In genomic region chr15:101293122-101293521, GRCh38 we compare ENCODE assay signal across 8 cellular contexts. TPM values are rescaled to one million over a fixed set of nuclear protein-coding genes. Genes with fewer than 3 reads are reported as not detected.
DNase-seq lines count a peak whose midpoint lies in the region; ATAC-seq, FAIRE-seq and TF ChIP-seq lines count a peak whose summit lies in the region.

No MANE protein-coding gene starts in this region.

- 55 to 67% (median 61%) methylated on average over 10 of the region's 10 CpGs for WGBS in small intestine, 3 donors

- H3K27ac ChIP-seq in CD8-positive, alpha-beta T cell (ENCODE audit: low read depth, low read length), result no peak overlapping the region
- H3K27ac ChIP-seq in KMS-11 (no peak overlapping the region; the same call in 1 of the 2 replicates), small intestine (ENCODE audit: low read depth in 1 of 2, low read length in 1 of 2) (no peak overlapping the region)

- H3K27ac Mint-ChIP-seq in CD8-positive, alpha-beta T cell, result peak overlapping the region; percentile 96
- H3K27ac Mint-ChIP-seq in natural killer cell, result peak overlapping the region; percentile 90 to 92

- H3K9me3 ChIP-seq in CD8-positive, alpha-beta T cell (ENCODE audit: low read length), result no peaks in the 10 kb centered on the region
- H3K9me3 ChIP-seq in small intestine (ENCODE audit: control insufficient read depth, low read depth), result no peaks in the 10 kb centered on the region

- DNase-seq in CD8-positive, alpha-beta T cell, result no peak
- DNase-seq in cardiac fibroblast (ENCODE audit: low read depth in 2 of 2), result peak in 1 of 2 donors; percentile 5
- DNase-seq in natural killer cell, result no peak
- no peak for DNase-seq in NCI-H1092 (lab: John Stamatoyannopoulos, UW)
- no peak for DNase-seq in small intestine
- DNase-seq in iPS-NIHi7 (ENCODE audit: extremely low spot score), result no peak

- H3K9ac ChIP-seq in KMS-11, result no peak overlapping the region

- ATAC-seq in CD8-positive, alpha-beta T cell, result no peak
- ATAC-seq in natural killer cell (no peak), HG03378 (IDR thresholded peaks at IDR 0.05; ENCODE audit: unreplicated experiment) (no peak)

- intact Hi-C loops in CD8-positive, alpha-beta T cell (cut with DNase I, micrococcal nuclease), result loop anchor here (5.0 to 10.0 kb wide), 3 partner anchors 948 to 1561 kb away; partner anchors contain the start of genes LYSMD4 (in 2 of the 2) and ADAMTS17 (in 1 of the 2)
- intact Hi-C loops in natural killer cell (cut with micrococcal nuclease), result no loop called here

- H3K79me2 ChIP-seq in KMS-11 (ENCODE audit: insufficient read depth, low read depth), result peaks cover 66% of the 10 kb centered on the region

- H3K4me1 ChIP-seq in CD8-positive, alpha-beta T cell (ENCODE audit: insufficient read depth, low read length), result peaks cover 45% of the 10 kb centered on the region
- H3K4me1 ChIP-seq in KMS-11 (ENCODE audit: low read depth, poor library complexity, severe bottlenecking) (peaks cover 19% of the 10 kb centered on the region), small intestine (ENCODE audit: control insufficient read depth in 2 of 2, insufficient read depth in 1 of 2, low read depth in 1 of 2, low read length in 1 of 2) (peaks cover 4 to 6% of the 10 kb centered on the region in 2 donors)

- H3K27me3 Mint-ChIP-seq in CD8-positive, alpha-beta T cell (ENCODE audit: low read depth), result no peaks in the 10 kb centered on the region
- H3K27me3 Mint-ChIP-seq in natural killer cell (ENCODE audit: low read depth in 2 of 2), result no peaks in the 10 kb centered on the region

- POLR2A ChIA-PET in CD8-positive, alpha-beta T cell (lab: Charles Lee), result interaction anchor here (1.0 to 3.5 kb wide), 5 partner anchors 8 to 41 kb away, joined by 3 to 34 read pairs (median 7); partner anchors contain the start of gene CHSY1

- H3K4me3 ChIP-seq in CD8-positive, alpha-beta T cell (ENCODE audit: low read depth, low read length), result peak overlapping the region; percentile 97
- no peak overlapping the region for H3K4me3 ChIP-seq in KMS-11 (IDR thresholded peaks at IDR 0.05; ENCODE audit: insufficient read depth, low read depth, low read length)
- H3K4me3 ChIP-seq in cardiac fibroblast (replicated peaks in 1 of 2; ENCODE audit: low read depth in 2 of 2, low read length in 2 of 2), result peak overlapping the region; percentile 12 to 92
- peak overlapping the region in 1 of 2 donors; percentile 85 for H3K4me3 ChIP-seq in small intestine (ENCODE audit: low read depth in 1 of 2, low read length in 2 of 2)

- no peak for FAIRE-seq in small intestine (lab: Jason Lieb, UNC)

- peak overlapping the region; percentile 76 for H3K4me2 ChIP-seq in KMS-11

- peaks cover 5% of the 10 kb centered on the region for H3K36me3 ChIP-seq in CD8-positive, alpha-beta T cell (ENCODE audit: insufficient read depth, low read length)
- H3K36me3 ChIP-seq in KMS-11 (ENCODE audit: insufficient read depth) (peaks cover 23% of the 10 kb centered on the region), small intestine (ENCODE audit: control insufficient read depth in 2 of 2, insufficient read depth in 2 of 2, low read length in 2 of 2) (peaks cover 0 to 4% of the 10 kb centered on the region in 2 donors)

- H3K9me3 Mint-ChIP-seq in CD8-positive, alpha-beta T cell, result no peaks in the 10 kb centered on the region
- no peaks in the 10 kb centered on the region for H3K9me3 Mint-ChIP-seq in natural killer cell

- peaks cover 53% of the 10 kb centered on the region for H3K36me3 Mint-ChIP-seq in CD8-positive, alpha-beta T cell
- H3K36me3 Mint-ChIP-seq in natural killer cell, result no peaks in the 10 kb centered on the region

- peak overlapping the region; percentile 94 for H3K4me3 Mint-ChIP-seq in CD8-positive, alpha-beta T cell
- H3K4me3 Mint-ChIP-seq in natural killer cell, result peak overlapping the region; percentile 97

- no peak overlapping the region for H2AFZ ChIP-seq in KMS-11 (ENCODE audit: low read depth)

- CTCF ChIA-PET in CD8-positive, alpha-beta T cell (lab: Charles Lee), result interaction anchor here (5.0 kb wide), 1 partner anchor 348 kb away, joined by 30 read pairs; no protein-coding TSS in a partner anchor

- H3K27me3 ChIP-seq in CD8-positive, alpha-beta T cell (ENCODE audit: insufficient read depth, low read length), result no peaks in the 10 kb centered on the region
- H3K27me3 ChIP-seq in KMS-11 (ENCODE audit: insufficient read depth, low read depth) (no peaks in the 10 kb centered on the region), small intestine (ENCODE audit: control insufficient read depth in 2 of 2, insufficient read depth in 2 of 2, low read length in 2 of 2) (no peaks in the 10 kb centered on the region)

- H3K4me1 Mint-ChIP-seq in CD8-positive, alpha-beta T cell (ENCODE audit: low read depth), result peaks cover 64% of the 10 kb centered on the region
- H3K4me1 Mint-ChIP-seq in natural killer cell, result peaks cover 50 to 56% of the 10 kb centered on the region in 2 donors

- TF ChIP-seq CTCF in CD8-positive, alpha-beta T cell (IDR thresholded peaks at IDR 0.05), result no peak
- TF ChIP-seq CTCF in KMS-11 (conservative IDR thresholded peaks at IDR 0.05; ENCODE audit: low read depth, low read length), result no peak
- no peak for TF ChIP-seq CTCF in cardiac fibroblast (IDR thresholded peaks at IDR 0.05; ENCODE audit: low read depth, low read length)
- TF ChIP-seq CTCF in natural killer cell (IDR thresholded peaks at IDR 0.05), result no peak

- H4K20me1 ChIP-seq in KMS-11 (ENCODE audit: insufficient read depth), result peaks cover 5% of the 10 kb centered on the region

RNA-seq across cellular contexts. Expression of gene SNRPA1, which starts 1.9 kb away (rescaled TPM):
- total RNA-seq in CD8-positive, alpha-beta T cell, result 100 to 1,000 TPM; 228 to 247 TPM
- total RNA-seq in natural killer cell, result 100 to 1,000 TPM; 146 to 174 (median 167) TPM
- 10 to 100 TPM; 72.1 to 82.7 (median 74.3) TPM for polyA plus RNA-seq in small intestine

RNA-seq across cellular contexts. Expression of gene SELENOS, which starts 15.8 kb away (rescaled TPM):
- 10 to 100 TPM; 46.0 to 50.4 TPM for total RNA-seq in CD8-positive, alpha-beta T cell
- total RNA-seq in natural killer cell, result 10 to 100 TPM; 33.6 to 44.2 (median 38.4) TPM
- 100 to 1,000 TPM; 123 to 148 (median 142) TPM for polyA plus RNA-seq in small intestine

RNA-seq across cellular contexts. Expression of gene CHSY1, which starts 41.3 kb away (rescaled TPM):
- total RNA-seq in CD8-positive, alpha-beta T cell, result 10 to 100 TPM; 15.4 to 15.6 TPM
- total RNA-seq in natural killer cell, result 10 to 100 TPM; 21.1 to 32.5 (median 30.8) TPM
- 1 to 10 TPM; 1.6 to 9.0 (median 3.0) TPM for polyA plus RNA-seq in small intestine
